8 cellular contexts compared by ENCODE assay signal in genomic region chr19:13597625-13598024, GRCh38.
DNase-seq lines count a peak whose midpoint lies in the region; ATAC-seq and TF ChIP-seq lines count a peak whose summit lies in the region.

No MANE protein-coding gene starts in this region.

- H3K9me3 ChIP-seq in SJCRH30 (replicated peaks) (no peaks in the 10 kb centered on the region), adrenal gland (replicated peaks in 1 of 3) (no peaks in the 10 kb centered on the region), heart right ventricle (no peaks in the 10 kb centered on the region)

- no peak overlapping the region for H3K4me3 ChIP-seq in NB4 (ENCODE audit: low read depth, low read length)
- H3K4me3 ChIP-seq in SJCRH30 = no peak overlapping the region
- H3K4me3 ChIP-seq in adrenal gland = no peak overlapping the region
- no peak overlapping the region for H3K4me3 ChIP-seq in heart right ventricle

- no peak overlapping the region for H3K27ac ChIP-seq in SJCRH30
- H3K27ac ChIP-seq in adrenal gland = no peak overlapping the region
- no peak overlapping the region for H3K27ac ChIP-seq in heart right ventricle

- intact Hi-C loops in adrenal gland (cut with DNase I) (loop anchor here (5.0 to 10.0 kb wide), 5 partner anchors 125 to 457 kb away; no protein-coding TSS in a partner anchor), heart right ventricle (cut with DNase I) (loop anchor here (1.0 to 10.0 kb wide), 12 partner anchors 120 to 623 kb away; partner anchors contain the start of gene MISP3 (in 2 of the 10))

- WGBS in adrenal gland, 4 donors = 0 to 6% (median 1%) methylated on average over 3 of the region's 3 CpGs
- WGBS in heart right ventricle, 2 donors = 0 to 6% methylated on average over 3 of the region's 3 CpGs

- DNase-seq in ELR (ENCODE audit: low read depth) (peak; percentile 80), NB4 (ENCODE audit: low read depth) (peak; percentile 77), SJCRH30 (peak; percentile 65 to 87), adrenal gland (peak; percentile 33 to 71 (median 46)), heart right ventricle (peak in 1 of 2 donors; percentile 48), renal cortical epithelial cell (ENCODE audit: low read depth) (peak; percentile 52)

- TF ChIP-seq POLR2A in NB4 (IDR thresholded peaks at IDR 0.05; ENCODE audit: extremely low read depth, insufficient read length) (no peak), adrenal gland (IDR thresholded peaks at IDR 0.05) (no peak)

- no peaks in the 10 kb centered on the region for H3K27me3 ChIP-seq in SJCRH30
- H3K27me3 ChIP-seq in adrenal gland = peaks cover 3% of the 10 kb centered on the region
- H3K27me3 ChIP-seq in heart right ventricle = peaks cover 0 to 52% (median 22%) of the 10 kb centered on the region in 7 donors

- H3K4me1 ChIP-seq in SJCRH30 = no peaks in the 10 kb centered on the region; the same call in 1 of the 2 replicates
- no peaks in the 10 kb centered on the region for H3K4me1 ChIP-seq in adrenal gland (replicated peaks in 1 of 2)
- no peaks in the 10 kb centered on the region for H3K4me1 ChIP-seq in heart right ventricle

- TF ChIP-seq CTCF in NB4 (IDR thresholded peaks at IDR 0.05; ENCODE audit: low read depth, low read length) (peak; percentile 39), adrenal gland (IDR thresholded peaks at IDR 0.05) (peak; percentile 27 to 73 (median 59)), heart right ventricle (IDR thresholded peaks at IDR 0.05) (peak; percentile 27 to 76 (median 65))

- ATAC-seq in heart right ventricle (peak; percentile 68 to 92 (median 78)), HG02610 (IDR thresholded peaks at IDR 0.05; ENCODE audit: unreplicated experiment) (no peak), HG02884 (IDR thresholded peaks at IDR 0.05; ENCODE audit: unreplicated experiment) (no peak)

- no peaks in the 10 kb centered on the region for H3K36me3 ChIP-seq in SJCRH30
- H3K36me3 ChIP-seq in adrenal gland (replicated peaks in 1 of 2) = no peaks in the 10 kb centered on the region
- no peaks in the 10 kb centered on the region for H3K36me3 ChIP-seq in heart right ventricle

Comparison
In these comparisons a context has a peak if more than half of its experiments do, and no peak if none do; other contexts are left out.
1. ATAC-seq: peak in heart right ventricle (8 of 8); none in HG02610 (single experiment) and HG02884 (single experiment).
2. Peak in every context shown above with its lines, with median percentiles within 50 percentile points of each other: CTCF ChIP-seq.